11 cellular contexts compared by ENCODE assay signal in genomic region chr1:228810855-228811654, GRCh38.
DNase-seq lines count a peak whose midpoint lies in the region; ATAC-seq and TF ChIP-seq lines count a peak whose summit lies in the region.
"Had no signal": no experiment of that assay in that cellular context is flagged by ENCODE, and none has a peak within 500 bp of the region (broad histone marks: within the 10 kb centered on the region; RNA-seq: fewer than 3 reads in every experiment).

No MANE protein-coding gene starts in this region.

- peaks cover 5% of the 10 kb centered on the region; the same call in 1 of the 2 replicates for H3K9me2 ChIP-seq in GM23338 (ENCODE audit: insufficient read depth)

- H3K4me1 Mint-ChIP-seq in GM23338 (peaks cover 33% of the 10 kb centered on the region), T-helper 17 cell (peaks cover 22% of the 10 kb centered on the region), glutamatergic neuron (ENCODE audit: low read depth, unreplicated experiment) (peaks cover 3% of the 10 kb centered on the region)

- H3K36me3 Mint-ChIP-seq in GM23338 (ENCODE audit: low read depth), result no peaks in the 10 kb centered on the region; the same call in 2 of the 3 replicates
- H3K36me3 Mint-ChIP-seq in T-helper 17 cell (ENCODE audit: low read depth), result no peaks in the 10 kb centered on the region
- H3K36me3 Mint-ChIP-seq in glutamatergic neuron (ENCODE audit: unreplicated experiment), result no peaks in the 10 kb centered on the region

- H3K36me3 ChIP-seq in GM23338 (ENCODE audit: insufficient read depth) (no peaks in the 10 kb centered on the region), muscle layer of colon (ENCODE audit: insufficient read depth, low read length) (no peaks in the 10 kb centered on the region)

- H4K20me1 ChIP-seq in GM23338 (replicated peaks; ENCODE audit: insufficient read depth), result no peaks in the 10 kb centered on the region

- no peak overlapping the region for H3K9ac ChIP-seq in muscle layer of colon (ENCODE audit: low read length)

- H3K79me2 ChIP-seq in GM23338 (replicated peaks; ENCODE audit: insufficient read depth), result no peaks in the 10 kb centered on the region

- 0 out of 2 replicates have a peak overlapping the region, but pooled peaks have one; percentile 68 for H3K4me2 ChIP-seq in GM23338

- DNase-seq in ELF-1 (ENCODE audit: low read depth, low spot score) (peak; percentile 46), GM23338 (ENCODE audit: low spot score) (no peak), T-helper 17 cell (no peak), glutamatergic neuron (no peak), activated gamma-delta T cell treated with Interleukin-2 at 50 U/mL for 16 hours (no peak)
- DNase-seq: DMS 273 treated with DMSO at 0.1 percent for 48 hours; IMR-90; stimulated activated naive CD8-positive, alpha-beta T cell treated with anti-CD3 and anti-CD28 coated beads, Interleukin-15, Interleukin-2, amounts not matched to agents 100 U/mL and 50 U/mL, for 24 hours had no signal

- H3K9me3 ChIP-seq in T-helper 17 cell (ENCODE audit: control insufficient read depth, low read length, poor library complexity, severe bottlenecking) (no peaks in the 10 kb centered on the region), muscle layer of colon (ENCODE audit: low read length) (no peaks in the 10 kb centered on the region)

- 0 out of 2 replicates have a peak overlapping the region, but pooled peaks have one; percentile 66 for H2AFZ ChIP-seq in GM23338

- H3K4me3 Mint-ChIP-seq in GM23338, result no peak overlapping the region
- H3K4me3 Mint-ChIP-seq in T-helper 17 cell, result no peak overlapping the region
- H3K4me3 Mint-ChIP-seq in glutamatergic neuron (ENCODE audit: unreplicated experiment), result no peak overlapping the region

- H3K27ac Mint-ChIP-seq in GM23338 (no peak overlapping the region), T-helper 17 cell (peak overlapping the region; percentile 59), glutamatergic neuron (ENCODE audit: unreplicated experiment) (no peak overlapping the region)

- H3K4me3 ChIP-seq in GM23338 (no peak overlapping the region), muscle layer of colon (ENCODE audit: low read depth in 1 of 2, low read length in 2 of 2) (no peak overlapping the region)

- no peaks in the 10 kb centered on the region for H3K27me3 ChIP-seq in GM23338 (ENCODE audit: insufficient read depth)
- H3K27me3 ChIP-seq in muscle layer of colon (ENCODE audit: control insufficient read depth in 1 of 2, insufficient read depth in 2 of 2, low read length in 2 of 2), result no peaks in the 10 kb centered on the region

- H3K4me1 ChIP-seq in GM23338 (ENCODE audit: insufficient read depth) (peaks cover 27% of the 10 kb centered on the region), muscle layer of colon (ENCODE audit: insufficient read depth, low read length) (peaks cover 31% of the 10 kb centered on the region)

- H3K9me3 Mint-ChIP-seq in GM23338 (no peaks in the 10 kb centered on the region; the same call in 2 of the 3 replicates), glutamatergic neuron (ENCODE audit: unreplicated experiment) (no peaks in the 10 kb centered on the region)

- no peak for TF ChIP-seq CTCF in GM23338 (conservative IDR thresholded peaks at IDR 0.05; ENCODE audit: low read depth in 2 of 2)
- no peak for TF ChIP-seq CTCF in glutamatergic neuron (IDR thresholded peaks at IDR 0.05; ENCODE audit: partially characterized antibody, unreplicated experiment)

- no peak overlapping the region for H3K27ac ChIP-seq in GM23338 (ENCODE audit: low read depth)
- peak overlapping the region; percentile 12 for H3K27ac ChIP-seq in muscle layer of colon (ENCODE audit: low read depth, low read length)

- H3K27me3 Mint-ChIP-seq in GM23338 (ENCODE audit: insufficient read depth, low read depth, poor library complexity) (peaks cover 7% of the 10 kb centered on the region), T-helper 17 cell (no peaks in the 10 kb centered on the region), glutamatergic neuron (ENCODE audit: unreplicated experiment) (peaks cover 2% of the 10 kb centered on the region)

- H3F3A ChIP-seq in GM23338 (replicated peaks; ENCODE audit: low read depth), result no peaks in the 10 kb centered on the region

- ATAC-seq in GM23338, result no peak; the same call in 1 of the 3 replicates
- ATAC-seq in T-helper 17 cell, result no peak
- ATAC-seq in HG02885 (IDR thresholded peaks at IDR 0.05; ENCODE audit: poor library complexity, unreplicated experiment), result no peak
- no peak for ATAC-seq in GM21576 (IDR thresholded peaks at IDR 0.05; ENCODE audit: unreplicated experiment)
- ATAC-seq: stimulated activated naive CD8-positive, alpha-beta T cell treated with anti-CD3 and anti-CD28 coated beads, Interleukin-15, Interleukin-2, amounts not matched to agents 100 U/mL and 50 U/mL, for 24 hours had no signal

TF ChIP-seq in GM23338, 12 proteins besides CTCF, POLR2A, EP300 and RAD21 (continues in another document):
- TF ChIP-seq ZNF331 (CRISPR knock-in tag; IDR thresholded peaks at IDR 0.05; ENCODE audit: low read depth) (no peak), EZH2phosphoT487 (IDR thresholded peaks at IDR 0.05; ENCODE audit: unreplicated experiment) (no peak), NANOG (IDR thresholded peaks at IDR 0.05; ENCODE audit: borderline replicate concordance) (no peak), POLR2AphosphoS5 (IDR thresholded peaks at IDR 0.05; ENCODE audit: low read depth) (no peak), EZH2 (IDR thresholded peaks at IDR 0.05; ENCODE audit: low read depth, unreplicated experiment) (no peak), CREB1 (CRISPR knock-in tag; IDR thresholded peaks at IDR 0.05; ENCODE audit: low read depth) (no peak), ZNF114 (CRISPR knock-in tag; IDR thresholded peaks at IDR 0.05) (no peak)
- TF ChIP-seq, protein P1, sequence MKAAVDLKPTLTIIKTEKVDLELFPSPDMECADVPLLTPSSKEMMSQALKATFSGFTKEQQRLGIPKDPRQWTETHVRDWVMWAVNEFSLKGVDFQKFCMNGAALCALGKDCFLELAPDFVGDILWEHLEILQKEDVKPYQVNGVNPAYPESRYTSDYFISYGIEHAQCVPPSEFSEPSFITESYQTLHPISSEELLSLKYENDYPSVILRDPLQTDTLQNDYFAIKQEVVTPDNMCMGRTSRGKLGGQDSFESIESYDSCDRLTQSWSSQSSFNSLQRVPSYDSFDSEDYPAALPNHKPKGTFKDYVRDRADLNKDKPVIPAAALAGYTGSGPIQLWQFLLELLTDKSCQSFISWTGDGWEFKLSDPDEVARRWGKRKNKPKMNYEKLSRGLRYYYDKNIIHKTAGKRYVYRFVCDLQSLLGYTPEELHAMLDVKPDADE (IDR thresholded peaks at IDR 0.05), result no peak
- TF ChIP-seq, protein P2, sequence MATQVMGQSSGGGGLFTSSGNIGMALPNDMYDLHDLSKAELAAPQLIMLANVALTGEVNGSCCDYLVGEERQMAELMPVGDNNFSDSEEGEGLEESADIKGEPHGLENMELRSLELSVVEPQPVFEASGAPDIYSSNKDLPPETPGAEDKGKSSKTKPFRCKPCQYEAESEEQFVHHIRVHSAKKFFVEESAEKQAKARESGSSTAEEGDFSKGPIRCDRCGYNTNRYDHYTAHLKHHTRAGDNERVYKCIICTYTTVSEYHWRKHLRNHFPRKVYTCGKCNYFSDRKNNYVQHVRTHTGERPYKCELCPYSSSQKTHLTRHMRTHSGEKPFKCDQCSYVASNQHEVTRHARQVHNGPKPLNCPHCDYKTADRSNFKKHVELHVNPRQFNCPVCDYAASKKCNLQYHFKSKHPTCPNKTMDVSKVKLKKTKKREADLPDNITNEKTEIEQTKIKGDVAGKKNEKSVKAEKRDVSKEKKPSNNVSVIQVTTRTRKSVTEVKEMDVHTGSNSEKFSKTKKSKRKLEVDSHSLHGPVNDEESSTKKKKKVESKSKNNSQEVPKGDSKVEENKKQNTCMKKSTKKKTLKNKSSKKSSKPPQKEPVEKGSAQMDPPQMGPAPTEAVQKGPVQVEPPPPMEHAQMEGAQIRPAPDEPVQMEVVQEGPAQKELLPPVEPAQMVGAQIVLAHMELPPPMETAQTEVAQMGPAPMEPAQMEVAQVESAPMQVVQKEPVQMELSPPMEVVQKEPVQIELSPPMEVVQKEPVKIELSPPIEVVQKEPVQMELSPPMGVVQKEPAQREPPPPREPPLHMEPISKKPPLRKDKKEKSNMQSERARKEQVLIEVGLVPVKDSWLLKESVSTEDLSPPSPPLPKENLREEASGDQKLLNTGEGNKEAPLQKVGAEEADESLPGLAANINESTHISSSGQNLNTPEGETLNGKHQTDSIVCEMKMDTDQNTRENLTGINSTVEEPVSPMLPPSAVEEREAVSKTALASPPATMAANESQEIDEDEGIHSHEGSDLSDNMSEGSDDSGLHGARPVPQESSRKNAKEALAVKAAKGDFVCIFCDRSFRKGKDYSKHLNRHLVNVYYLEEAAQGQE (IDR thresholded peaks at IDR 0.05; ENCODE audit: unreplicated experiment), result no peak
